1 cellular context compared by ENCODE assay signal in the genomic region with DNA sequence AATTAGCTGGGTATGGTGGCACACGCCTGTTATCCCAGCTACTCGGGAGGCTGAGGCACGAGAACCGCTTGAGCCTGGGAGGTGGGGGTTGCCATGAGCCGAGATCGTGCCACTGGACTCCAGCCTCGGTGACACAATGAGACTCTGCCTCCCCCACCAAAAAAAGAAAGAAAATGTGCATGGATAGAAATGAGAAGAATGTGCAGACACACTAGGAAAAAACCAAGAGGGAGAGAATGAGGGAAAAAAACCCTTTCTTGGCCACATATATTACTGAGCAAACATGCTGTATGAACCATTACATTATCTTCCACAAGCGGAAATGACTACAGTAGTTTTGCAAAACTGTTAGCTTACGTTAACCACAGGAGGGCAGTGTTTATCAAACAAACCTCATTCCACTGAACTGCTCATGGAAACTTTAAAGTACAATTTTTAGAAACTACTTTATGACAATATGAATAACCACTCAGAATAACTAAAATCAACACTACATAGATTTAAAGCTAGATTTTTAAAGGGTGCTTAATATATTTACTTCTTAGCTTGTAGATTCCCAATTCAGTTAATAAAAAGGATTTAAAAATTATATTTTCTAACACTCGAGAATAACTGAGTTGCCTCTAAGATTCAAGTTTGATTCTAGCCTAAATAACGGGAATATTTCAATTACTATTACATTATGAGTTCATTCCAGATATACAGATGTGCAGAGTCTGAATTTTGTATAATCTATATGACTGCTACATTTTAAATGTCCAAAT.
TF ChIP-seq lines count a peak whose summit lies in the region.

No MANE protein-coding gene starts in this region.

TF ChIP-seq in K562, 482 proteins besides CTCF, POLR2A, EP300 and RAD21 (continued from another document):
- peak; percentile 36; the same call in 1 of the 2 replicates for TF ChIP-seq MYC (IDR thresholded peaks at IDR 0.05; ENCODE audit: low read depth, low read length)
- no peak for TF ChIP-seq MYC (CRISPR knock-in tag; IDR thresholded peaks at IDR 0.05; ENCODE audit: borderline replicate concordance, low read depth)
- TF ChIP-seq CREB1 (IDR thresholded peaks at IDR 0.05), result no peak
- no peak for TF ChIP-seq CREB1 (CRISPR knock-in tag; IDR thresholded peaks at IDR 0.05)
- peak; percentile 56; the same call in 1 of the 2 replicates for TF ChIP-seq CREM (IDR thresholded peaks at IDR 0.05; ENCODE audit: low read depth)
- peak; percentile 59; the same call in 1 of the 2 replicates for TF ChIP-seq JUND (IDR thresholded peaks at IDR 0.05; ENCODE audit: borderline replicate concordance, low read depth, low read length)
- TF ChIP-seq JUND (tag; IDR thresholded peaks at IDR 0.05; ENCODE audit: borderline replicate concordance, low read depth, low read length), result peak; percentile 81; the same call in 2 of the 3 replicates
- peak; percentile 13; the same call in 1 of the 2 replicates for TF ChIP-seq STAT5A (IDR thresholded peaks at IDR 0.05; ENCODE audit: borderline replicate concordance, low read length)
- TF ChIP-seq TRIM24 (IDR thresholded peaks at IDR 0.05), result peak in 1 of 2 experiments; percentile 66
- no peak for TF ChIP-seq ZNF584 (CRISPR knock-in tag; IDR thresholded peaks at IDR 0.05; ENCODE audit: low read depth)
- TF ChIP-seq ZNF586 (CRISPR knock-in tag; conservative IDR thresholded peaks at IDR 0.05), result no peak
- TF ChIP-seq C11orf30 (IDR thresholded peaks at IDR 0.05; ENCODE audit: low read depth), result peak; percentile 57
- TF ChIP-seq FIP1L1 (IDR thresholded peaks at IDR 0.05; ENCODE audit: low read depth, low read length, poor library complexity, severe bottlenecking), result no peak
- no peak for TF ChIP-seq MECOM (CRISPR knock-in tag; IDR thresholded peaks at IDR 0.05)
- 0 out of 2 replicates have a peak, but pooled peaks have one; percentile 22 for TF ChIP-seq MAX (CRISPR knock-in tag; IDR thresholded peaks at IDR 0.05)
- TF ChIP-seq FOSL1 (tag; conservative IDR thresholded peaks at IDR 0.05), result peak; percentile 72
- TF ChIP-seq TAF9B (IDR thresholded peaks at IDR 0.05; ENCODE audit: partially characterized antibody), result peak; percentile 58
- TF ChIP-seq NR4A1 (CRISPR knock-in tag; IDR thresholded peaks at IDR 0.05), result no peak
- TF ChIP-seq NR4A1 (tag; IDR thresholded peaks at IDR 0.05), result peak; percentile 49; the same call in 1 of the 2 replicates
- TF ChIP-seq ELF1 (tag; IDR thresholded peaks at IDR 0.05), result peak; percentile 44; the same call in 1 of the 2 replicates
- peak; percentile 25; the same call in 1 of the 2 replicates for TF ChIP-seq ZEB2 (IDR thresholded peaks at IDR 0.05)
- TF ChIP-seq, protein P1, sequence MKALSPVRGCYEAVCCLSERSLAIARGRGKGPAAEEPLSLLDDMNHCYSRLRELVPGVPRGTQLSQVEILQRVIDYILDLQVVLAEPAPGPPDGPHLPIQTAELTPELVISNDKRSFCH (CRISPR knock-in tag; IDR thresholded peaks at IDR 0.05), result no peak
- TF ChIP-seq, protein P1 (tag; IDR thresholded peaks at IDR 0.05), result peak; percentile 73
- peak; percentile 25 to 62; a peak in 2 of 4 replicates for TF ChIP-seq HDAC1 (IDR thresholded peaks at IDR 0.05)
- no peak for TF ChIP-seq TSC22D4 (tag; IDR thresholded peaks at IDR 0.05)
- TF ChIP-seq ZNF316 (IDR thresholded peaks at IDR 0.05), result peak; percentile 46; the same call in 1 of the 2 replicates
